In genomic region chr2:99489758-99490087, GRCh38 we compare ENCODE assay signal across 8 cellular contexts. TPM values are rescaled to one million over a fixed set of nuclear protein-coding genes. Genes with fewer than 3 reads are reported as not detected.
DNase-seq lines count a peak whose midpoint lies in the region; ATAC-seq and TF ChIP-seq lines count a peak whose summit lies in the region.

Gene REV1, minus strand, starts transcription at chr2:99490017. Its CDS starts 25,042 bp downstream, at chr2:99464975.

- CTCF ChIA-PET in CD4-positive, alpha-beta memory T cell (lab: Charles Lee; ENCODE audit: partially characterized antibody) = interaction anchor here (0.5 to 2.8 kb wide), 8 partner anchors 8 to 154 kb away, joined by 3 to 24 read pairs (median 3); partner anchors contain the start of genes EIF5B and TXNDC9

- POLR2A ChIA-PET in CD4-positive, alpha-beta memory T cell (lab: Charles Lee; ENCODE audit: partially characterized antibody) = interaction anchor here (1.0 to 1.9 kb wide), 4 partner anchors 153 to 348 kb away, joined by 4 to 13 read pairs (median 8); partner anchors contain the start of genes C2orf15, EIF5B, LIPT1 and TSGA10

- H3K4me3 Mint-ChIP-seq in CD4-positive, alpha-beta memory T cell = peak within 1 kb of the TSS; percentile 94 to 100 (median 98)
- H3K4me3 Mint-ChIP-seq in mesothelial cell of epicardium = peak within 1 kb of the TSS; percentile 92

- H3K27me3 ChIP-seq in CD4-positive, alpha-beta memory T cell (ENCODE audit: insufficient read depth, low read length) = no peaks in the 10 kb centered on the region
- no peaks in the 10 kb centered on the region for H3K27me3 ChIP-seq in aorta (ENCODE audit: control insufficient read depth in 1 of 2, insufficient read depth in 2 of 2, low read length in 1 of 2)

- no peaks in the 10 kb centered on the region for H3K36me3 ChIP-seq in CD4-positive, alpha-beta memory T cell (ENCODE audit: insufficient read depth, low read length)
- no peaks in the 10 kb centered on the region for H3K36me3 ChIP-seq in aorta (ENCODE audit: control insufficient read depth in 1 of 2, insufficient read depth in 2 of 2, low read length in 1 of 2)

- H3K4me1 Mint-ChIP-seq in CD4-positive, alpha-beta memory T cell = peaks cover 24 to 46% (median 34%) of the 10 kb centered on the region in 4 donors
- peaks cover 26% of the 10 kb centered on the region for H3K4me1 Mint-ChIP-seq in mesothelial cell of epicardium

- H3K27ac ChIP-seq in CD4-positive, alpha-beta memory T cell (ENCODE audit: low read depth, low read length) = peak within 1 kb of the TSS; percentile 69
- peak within 1 kb of the TSS; percentile 68 for H3K27ac ChIP-seq in aorta (ENCODE audit: low read depth in 1 of 2, low read length in 2 of 2)

- H3K27ac Mint-ChIP-seq in CD4-positive, alpha-beta memory T cell = peak within 1 kb of the TSS; percentile 95 to 99 (median 98)
- H3K27ac Mint-ChIP-seq in mesothelial cell of epicardium = peak within 1 kb of the TSS; percentile 97

- peak within 1 kb of the TSS; percentile 76 to 89 for H3K4me3 ChIP-seq in CD4-positive, alpha-beta memory T cell (ENCODE audit: low read length in 2 of 2)
- peak within 1 kb of the TSS; percentile 72 to 96 for H3K4me3 ChIP-seq in aorta (ENCODE audit: low read length in 2 of 2)

- WGBS in aorta, 2 donors = 0 to 1% methylated on average over 1 to 51 of the region's 51 CpGs

- H3K27me3 Mint-ChIP-seq in CD4-positive, alpha-beta memory T cell = peaks cover 3 to 5% of the 10 kb centered on the region in 2 donors
- H3K27me3 Mint-ChIP-seq in mesothelial cell of epicardium (ENCODE audit: low read depth) = peaks cover 5% of the 10 kb centered on the region

- intact Hi-C loops in CD4-positive, alpha-beta memory T cell (cut with micrococcal nuclease) = loop anchor here (1.0 to 5.0 kb wide), 7 partner anchors 62 to 423 kb away; partner anchors contain the start of genes C2orf15, MITD1, MRPL30 and TXNDC9
- intact Hi-C loops in aorta (cut with DNase I) = loop anchor here (1.0 to 10.0 kb wide), 5 partner anchors 55 to 425 kb away; partner anchors contain the start of genes TXNDC9 (in 2 of the 2), EIF5B (in 1 of the 2), MITD1 (in 1 of the 2) and MRPL30 (in 1 of the 2)

- no peak for TF ChIP-seq CTCF in mesothelial cell of epicardium (IDR thresholded peaks at IDR 0.05; ENCODE audit: unreplicated experiment)

- peaks cover 0 to 9% of the 10 kb centered on the region in 2 donors for H3K36me3 Mint-ChIP-seq in CD4-positive, alpha-beta memory T cell
- H3K36me3 Mint-ChIP-seq in mesothelial cell of epicardium = no peaks in the 10 kb centered on the region

- ATAC-seq in aorta (ENCODE audit: low FRiP score) = no peak

- peaks cover 38% of the 10 kb centered on the region for H3K4me1 ChIP-seq in CD4-positive, alpha-beta memory T cell (ENCODE audit: insufficient read depth, low read length)
- H3K4me1 ChIP-seq in aorta (ENCODE audit: control insufficient read depth in 1 of 2, insufficient read depth in 2 of 2, low read length in 2 of 2) = no peaks in the 10 kb centered on the region

- no peaks in the 10 kb centered on the region for H3K9me3 ChIP-seq in CD4-positive, alpha-beta memory T cell (ENCODE audit: control insufficient read depth in 1 of 2, low read length in 2 of 2)
- no peaks in the 10 kb centered on the region for H3K9me3 ChIP-seq in aorta (ENCODE audit: control insufficient read depth, low read length)

- H3K9me3 Mint-ChIP-seq in CD4-positive, alpha-beta memory T cell = peaks cover 0 to 2% (median 0%) of the 10 kb centered on the region in 8 donors
- H3K9me3 Mint-ChIP-seq in mesothelial cell of epicardium = no peaks in the 10 kb centered on the region

- DNase-seq in CD4-positive, alpha-beta memory T cell = no peak
- DNase-seq in LHCN-M2 (ENCODE audit: low read depth) (no peak), dermis blood vessel endothelial cell (no peak), mesothelial cell of epicardium (ENCODE audit: low spot score in 2 of 2, unreplicated experiment in 2 of 2) (no peak), aorta (no peak), cerebellar cortex (ENCODE audit: low spot score) (no peak), SIG-M5 (lab: John Stamatoyannopoulos, UW) (no peak), DMS153 treated with DMSO at 0.1 percent for 48 hours (lab: John Stamatoyannopoulos, UW; ENCODE audit: unreplicated experiment) (no peak)

RNA-seq across cellular contexts. Expression of gene REV1, which starts in this region (rescaled TPM):
- 10 to 100 TPM; 60.1 to 62.0 TPM for total RNA-seq in CD4-positive, alpha-beta memory T cell
- polyA plus RNA-seq in CD4-positive, alpha-beta memory T cell = 10 to 100 TPM; 17.0 to 22.3 TPM
- 13.9 and 19.0 TPM in 2 replicates for total RNA-seq in LHCN-M2 (2014; rRNA removed)
- polyA plus RNA-seq in LHCN-M2 (2012) = 7.2 TPM
- 38.9 and 47.1 TPM in 2 replicates for total RNA-seq in dermis blood vessel endothelial cell
- total RNA-seq in mesothelial cell of epicardium = 52.5 to 58.7 TPM (median 53.3 TPM) in 3 replicates
- total RNA-seq in aorta = 10 to 100 TPM; 50.8 to 69.0 TPM
- polyA plus RNA-seq in aorta = 10 to 100 TPM in 1 of 2 donors, 1 to 10 TPM in 1; 5.6 to 25.7 TPM
